In genomic region chr12:109308534-109309440, GRCh38 we compare ENCODE assay signal across 9 cellular contexts. TPM values are rescaled to one million over a fixed set of nuclear protein-coding genes. Genes with fewer than 3 reads are reported as not detected.
DNase-seq lines count a peak whose midpoint lies in the region; ATAC-seq and TF ChIP-seq lines count a peak whose summit lies in the region.
"Had no signal": no experiment of that assay in that cellular context is flagged by ENCODE, and none has a peak within 500 bp of the region (broad histone marks: within the 10 kb centered on the region; RNA-seq: fewer than 3 reads in every experiment).

Gene FOXN4, minus strand, starts transcription at chr12:109309284. Its CDS starts 963 bp downstream, at chr12:109308321.

- H3K4me1 ChIP-seq in hepatocyte (ENCODE audit: insufficient read depth): peaks cover 9% of the 10 kb centered on the region
- peaks cover 9% of the 10 kb centered on the region for H3K4me1 ChIP-seq in smooth muscle cell (ENCODE audit: low read depth)

- no peaks in the 10 kb centered on the region for H3K9me2 ChIP-seq in hepatocyte (replicated peaks; ENCODE audit: insufficient read depth)

- H2AFZ ChIP-seq in hepatocyte (peak within 1 kb of the TSS; percentile 76), smooth muscle cell (ENCODE audit: low read depth) (no peak within 1 kb of the TSS)

- H3K4me3 ChIP-seq in hepatocyte (peak within 1 kb of the TSS; percentile 58), smooth muscle cell (peak within 1 kb of the TSS; percentile 48)

- H3K27me3 ChIP-seq in hepatocyte (peaks cover 69% of the 10 kb centered on the region), smooth muscle cell (ENCODE audit: low read depth) (peaks cover 86% of the 10 kb centered on the region)

- 13% methylated on average over 29 of the region's 47 CpGs for WGBS in hepatocyte (ENCODE audit: low lambda C conversion rate, missing lambda C conversion rate)
- 11% methylated on average over 32 of the region's 47 CpGs for WGBS in smooth muscle cell (ENCODE audit: low lambda C conversion rate)

- H3K4me2 ChIP-seq in hepatocyte (peak within 1 kb of the TSS; percentile 98), smooth muscle cell (peak within 1 kb of the TSS; percentile 88)

- H3K79me2 ChIP-seq in hepatocyte: no peaks in the 10 kb centered on the region
- H3K79me2 ChIP-seq in smooth muscle cell (ENCODE audit: low read depth): no peaks in the 10 kb centered on the region

- ATAC-seq in GM19467 (IDR thresholded peaks at IDR 0.05; ENCODE audit: unreplicated experiment): no peak

- TF ChIP-seq CTCF in hepatocyte (IDR thresholded peaks at IDR 0.05; ENCODE audit: poor library complexity) (no peak), smooth muscle cell (IDR thresholded peaks at IDR 0.05; ENCODE audit: borderline replicate concordance, insufficient read depth, poor library complexity, severe bottlenecking) (no peak)

- H3K9me3 ChIP-seq in hepatocyte (ENCODE audit: low read depth): no peaks in the 10 kb centered on the region
- no peaks in the 10 kb centered on the region for H3K9me3 ChIP-seq in smooth muscle cell (replicated peaks; ENCODE audit: low read depth)

- H3K36me3 ChIP-seq in hepatocyte (replicated peaks; ENCODE audit: insufficient read depth, low read depth) (no peaks in the 10 kb centered on the region), smooth muscle cell (ENCODE audit: low read depth) (no peaks in the 10 kb centered on the region)

- peak; percentile 21 for DNase-seq in DMS79 treated with DMSO at 0.1 percent for 48 hours (lab: John Stamatoyannopoulos, UW)
- no peak for DNase-seq in DMS79 (lab: John Stamatoyannopoulos, UW)
- peak; percentile 23 for DNase-seq in hepatocyte (ENCODE audit: low spot score)
- no peak for DNase-seq in smooth muscle cell (lab: John Stamatoyannopoulos, UW; ENCODE audit: unreplicated experiment)
- DNase-seq in putamen (ENCODE audit: low spot score): no peak
- DNase-seq in activated gamma-delta T cell (lab: John Stamatoyannopoulos, UW): no peak

- H3F3A ChIP-seq in smooth muscle cell (ENCODE audit: low read depth): no peaks in the 10 kb centered on the region

- H3K27ac ChIP-seq in hepatocyte (no peak within 1 kb of the TSS), smooth muscle cell (ENCODE audit: low read depth) (no peak within 1 kb of the TSS)

- no peaks in the 10 kb centered on the region for H4K20me1 ChIP-seq in hepatocyte (ENCODE audit: insufficient read depth, poor library complexity, severe bottlenecking)
- H4K20me1 ChIP-seq in smooth muscle cell (ENCODE audit: low read depth): no peaks in the 10 kb centered on the region

- H3K9ac ChIP-seq in smooth muscle cell (ENCODE audit: low read depth): no peak within 1 kb of the TSS

TF ChIP-seq in PFSK-1, 5 proteins besides CTCF, POLR2A, EP300 and RAD21:
- TF ChIP-seq TAF1 (IDR thresholded peaks at IDR 0.05; ENCODE audit: borderline replicate concordance, insufficient read depth, low read length): no peak
- peak; percentile 49 to 88; a peak in 2 of 4 replicates for TF ChIP-seq REST (IDR thresholded peaks at IDR 0.05; ENCODE audit: insufficient read depth in 1 of 2, low read depth in 2 of 2, low read length in 2 of 2)
- no peak for TF ChIP-seq SIN3A (IDR thresholded peaks at IDR 0.05; ENCODE audit: borderline replicate concordance, insufficient read depth, low read length)
TF ChIP-seq in PFSK-1: peak in this region for 1.

RNA-seq across cellular contexts. Expression of gene FOXN4, which starts in this region (rescaled TPM):
- polyA plus RNA-seq in PFSK-1 (2012; ENCODE audit: insufficient read length, low read depth): not detected
- total RNA-seq in hepatocyte (not detected in 2 replicates), smooth muscle cell (not detected in 2 replicates)
- polyA plus RNA-seq in hepatocyte (not detected in 2 replicates), smooth muscle cell (not detected in 2 replicates)
- total RNA-seq: M059J had no signal

Comparison
In these comparisons a context has a peak if more than half of its experiments do, and no peak if none do; other contexts are left out.
1. Peak in DNase-seq, H3K4me3 ChIP-seq and H3K4me2 ChIP-seq in hepatocyte; RNA of the gene not detected or under 1 TPM.